Comparison of ENCODE assay signal across 2 cellular contexts in genomic region chr19:42250666-42251531, GRCh38.
A peak's percentile ranks its signal among the peaks of the same experiment; 100 is the strongest.
TF ChIP-seq lines count a peak whose summit lies in the region.

No MANE protein-coding gene starts in this region.

TF ChIP-seq in GM12878, 131 proteins besides CTCF, POLR2A, EP300 and RAD21:
- TF ChIP-seq TBL1XR1 (IDR thresholded peaks at IDR 0.05; ENCODE audit: low read depth, low read length) (no peak), ESRRA (IDR thresholded peaks at IDR 0.05; ENCODE audit: low read length) (no peak), ZNF384 (IDR thresholded peaks at IDR 0.05; ENCODE audit: borderline replicate concordance, low read depth, low read length) (peak; percentile 26; the same call in 1 of the 2 replicates), SP1 (IDR thresholded peaks at IDR 0.05; ENCODE audit: low read depth, low read length) (no peak), TARDBP (IDR thresholded peaks at IDR 0.05; ENCODE audit: borderline replicate concordance) (no peak), ZNF622 (IDR thresholded peaks at IDR 0.05) (no peak)

TF ChIP-seq in liver, 16 proteins besides CTCF, POLR2A, EP300 and RAD21:
- TF ChIP-seq YY1 (IDR thresholded peaks at IDR 0.05) (no peak), NR2F2 (IDR thresholded peaks at IDR 0.05) (peak; percentile 0), HNF4G (IDR thresholded peaks at IDR 0.05) (no peak), HNF4A (conservative IDR thresholded peaks at IDR 0.05) (no peak), ZBTB33 (IDR thresholded peaks at IDR 0.05) (no peak)
